12 cellular contexts compared by ENCODE assay signal in genomic region chr5:52685621-52686370, GRCh38.
"Had no signal": no experiment of that assay in that cellular context is flagged by ENCODE, and none has a peak within 500 bp of the region (broad histone marks: within the 10 kb centered on the region; RNA-seq: fewer than 3 reads in every experiment).

No MANE protein-coding gene starts in this region.

- DNase-seq: activated CD4-positive, alpha-beta T cell treated with anti-CD3 and anti-CD28 coated beads for 4 hours; activated CD8-positive, alpha-beta T cell treated with anti-CD3 and anti-CD28 coated beads for 36 hours; activated gamma-delta T cell; activated T-cell treated with anti-CD3 and anti-CD28 coated beads, Interleukin-2, amount 50 U/mL, for 48 hours; immature natural killer cell; left colon; naive thymus-derived CD8-positive, alpha-beta T cell; pancreas; stimulated activated CD4-positive, alpha-beta T cell treated with anti-CD3 and anti-CD28 coated beads, Interleukin-2, amount 100 ng/mL, for 48 hours; T-helper 17 cell had no signal

- H3K27ac ChIP-seq: pancreas had no signal

- H3K4me1 Mint-ChIP-seq: immature natural killer cell; stimulated activated memory B cell treated with anti-CD40 and anti-IgM and Interleukin-4, amounts not matched to agents 10 μg/mL and 1 μg/mL and 100 μg/mL, for 72 hours had no signal

- H3K4me3 ChIP-seq: pancreas had no signal

- H3K27me3 ChIP-seq: pancreas had no signal

- H3K9me3 Mint-ChIP-seq: activated CD8-positive, alpha-beta T cell treated with anti-CD3 and anti-CD28 coated beads for 36 hours; activated naive CD4-positive, alpha-beta T cell treated with anti-CD3 and anti-CD28 coated beads, Interleukin-2, amount 50 U/mL, for 72 hours; naive thymus-derived CD8-positive, alpha-beta T cell; stimulated activated memory B cell treated with anti-CD40 and anti-IgM and Interleukin-4, amounts not matched to agents 10 μg/mL and 1 μg/mL and 100 μg/mL, for 72 hours had no signal

- H3K27me3 Mint-ChIP-seq: activated CD8-positive, alpha-beta T cell treated with anti-CD3 and anti-CD28 coated beads for 36 hours; naive thymus-derived CD8-positive, alpha-beta T cell; stimulated activated memory B cell treated with anti-CD40 and anti-IgM and Interleukin-4, amounts not matched to agents 10 μg/mL and 1 μg/mL and 100 μg/mL, for 72 hours had no signal

- H3K36me3 ChIP-seq: pancreas had no signal

- H3K9me3 ChIP-seq: pancreas had no signal

- H3K4me3 Mint-ChIP-seq: activated CD8-positive, alpha-beta T cell treated with anti-CD3 and anti-CD28 coated beads for 36 hours; immature natural killer cell; naive thymus-derived CD8-positive, alpha-beta T cell; stimulated activated memory B cell treated with anti-CD40 and anti-IgM and Interleukin-4, amounts not matched to agents 10 μg/mL and 1 μg/mL and 100 μg/mL, for 72 hours; T-helper 17 cell had no signal

- H3K36me3 Mint-ChIP-seq: immature natural killer cell; stimulated activated memory B cell treated with anti-CD40 and anti-IgM and Interleukin-4, amounts not matched to agents 10 μg/mL and 1 μg/mL and 100 μg/mL, for 72 hours had no signal

- ATAC-seq: activated CD8-positive, alpha-beta T cell treated with anti-CD3 and anti-CD28 coated beads for 36 hours; activated naive CD4-positive, alpha-beta T cell treated with anti-CD3 and anti-CD28 coated beads, Interleukin-2, amount 50 U/mL, for 72 hours; left colon; naive thymus-derived CD8-positive, alpha-beta T cell; pancreas; stimulated activated memory B cell treated with anti-CD40 and anti-IgM and Interleukin-4, amounts not matched to agents 10 μg/mL and 1 μg/mL and 100 μg/mL, for 72 hours; T-helper 17 cell had no signal

- H3K4me1 ChIP-seq: pancreas had no signal

- H3K27ac Mint-ChIP-seq: activated CD8-positive, alpha-beta T cell treated with anti-CD3 and anti-CD28 coated beads for 36 hours; activated naive CD4-positive, alpha-beta T cell treated with anti-CD3 and anti-CD28 coated beads, Interleukin-2, amount 50 U/mL, for 72 hours; immature natural killer cell; naive thymus-derived CD8-positive, alpha-beta T cell; stimulated activated memory B cell treated with anti-CD40 and anti-IgM and Interleukin-4, amounts not matched to agents 10 μg/mL and 1 μg/mL and 100 μg/mL, for 72 hours; T-helper 17 cell had no signal
